Comparison of ENCODE assay signal across 8 cellular contexts in genomic region chr5:159209438-159210305, GRCh38. TPM values are rescaled to one million over a fixed set of nuclear protein-coding genes. Genes with fewer than 3 reads are reported as not detected.
DNase-seq lines count a peak whose midpoint lies in the region; ATAC-seq and TF ChIP-seq lines count a peak whose summit lies in the region.

Gene RNF145, minus strand, starts transcription at chr5:159209553. Its CDS starts 5,936 bp downstream, at chr5:159203617.

- DNase-seq in AG09309 (ENCODE audit: low read depth) (peak; percentile 47), NCI-H446 treated with DMSO at 0.1 percent for 48 hours (lab: John Stamatoyannopoulos, UW) (peak; percentile 54), choroid plexus epithelial cell (ENCODE audit: low read depth) (peak; percentile 86), left colon (peak; percentile 88 to 89)
- peak; percentile 89 to 91 for DNase-seq in activated CD4-positive, alpha-beta T cell treated with anti-CD3 and anti-CD28 coated beads for 24 hours (ENCODE audit: low read depth in 2 of 2)
- peak; percentile 94 for DNase-seq in stimulated activated CD4-positive, alpha-beta T cell treated with anti-CD3 and anti-CD28 coated beads, Interleukin-1b, Interleukin-23, amount 100 ng/mL, for 48 hours

- TF ChIP-seq CTCF in AG09309 (IDR thresholded peaks at IDR 0.05; ENCODE audit: control insufficient read depth, insufficient read depth, low read depth, low read length, missing control alignments) (no peak), choroid plexus epithelial cell (conservative IDR thresholded peaks at IDR 0.05; ENCODE audit: low read depth, low read length) (no peak)

- peak within 1 kb of the TSS; percentile 70 for H3K4me3 ChIP-seq in AG09309 (ENCODE audit: control insufficient read depth, low read depth, low read length)
- H3K4me3 ChIP-seq in choroid plexus epithelial cell (ENCODE audit: low read depth, low read length), result peak within 1 kb of the TSS; percentile 88

- in situ Hi-C loops in GM18951 (cut with MboI; ENCODE audit: low sequenced_read_pairs, unreplicated experiment), result no loop called here

- TF ChIP-seq POLR2A in GM18951 (IDR thresholded peaks at IDR 0.05; ENCODE audit: extremely low read depth, insufficient read depth, insufficient read length), result peak; percentile 65

- intact Hi-C loops in left colon (cut with DNase I, micrococcal nuclease), result no loop called here

- peak; percentile 72 for ATAC-seq in HG03175 (IDR thresholded peaks at IDR 0.05; ENCODE audit: unreplicated experiment)
- peak; percentile 66 for ATAC-seq in left colon

RNA-seq across cellular contexts. Expression of gene RNF145, which starts in this region (rescaled TPM):
- 10 to 100 TPM; 67.0 to 69.3 TPM for total RNA-seq in left colon

Comparison
In these comparisons a context has a peak if more than half of its experiments do, and no peak if none do; other contexts are left out.
1. Peak in every context shown above with its lines: DNase-seq, ATAC-seq and H3K4me3 ChIP-seq.